In the genomic region with DNA sequence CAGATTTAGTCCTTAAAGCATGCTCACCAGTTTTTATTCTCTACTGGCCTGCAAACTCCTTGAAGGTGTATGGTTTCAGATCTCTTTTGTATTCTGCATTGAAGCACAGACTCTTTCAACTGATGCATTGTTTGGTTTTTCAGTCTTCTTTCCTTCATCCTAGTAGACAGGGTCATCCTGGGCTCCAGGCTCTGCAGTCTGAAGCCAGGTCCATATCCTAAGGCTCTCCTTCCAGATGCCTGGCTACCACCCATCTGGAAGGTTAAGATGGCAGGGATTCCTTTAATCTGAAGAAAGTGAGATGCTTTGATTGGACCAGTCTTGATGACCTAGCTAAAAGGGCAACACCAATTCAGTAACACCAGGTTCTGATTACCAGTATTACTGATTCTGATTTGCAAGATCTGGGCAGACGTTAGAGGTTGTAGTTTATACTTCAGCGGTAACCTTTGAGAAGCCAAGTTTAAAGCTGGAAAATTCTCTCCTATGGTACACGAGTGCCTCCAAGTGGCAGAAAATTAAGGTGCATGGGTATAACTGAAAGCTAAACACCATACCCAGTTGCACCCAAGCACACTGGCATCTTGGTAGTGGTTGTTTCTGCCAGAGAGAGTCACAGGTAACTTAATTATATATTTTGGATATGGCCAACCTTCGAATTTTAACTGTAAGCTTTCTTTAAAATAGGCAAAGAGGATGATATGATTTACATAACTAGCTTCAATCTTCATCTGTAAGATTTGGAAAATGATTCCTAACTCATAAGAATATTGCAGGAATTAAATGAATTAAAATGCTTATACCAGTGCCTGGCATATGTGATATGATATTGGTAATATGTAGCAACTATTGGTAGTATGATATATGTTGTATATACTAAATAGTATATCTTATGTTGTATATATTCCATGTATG, we compare ENCODE assay signal across 7 cellular contexts.
A peak's percentile ranks its signal among the peaks of the same experiment; 100 is the strongest.
DNase-seq lines count a peak whose midpoint lies in the region; ATAC-seq and TF ChIP-seq lines count a peak whose summit lies in the region.

No MANE protein-coding gene starts in this region.

- H2AFZ ChIP-seq in smooth muscle cell (ENCODE audit: low read depth), result peak overlapping the region; percentile 67

- no peaks in the 10 kb centered on the region for H3K79me2 ChIP-seq in smooth muscle cell (ENCODE audit: low read depth)

- WGBS in smooth muscle cell (ENCODE audit: low lambda C conversion rate), result 3% methylated on average over 4 of the region's 4 CpGs

- no peaks in the 10 kb centered on the region for H3K27me3 ChIP-seq in smooth muscle cell (ENCODE audit: low read depth)

- DNase-seq in LHCN-M2 (ENCODE audit: low read depth) (peak; percentile 29), SK-N-DZ (ENCODE audit: low spot score) (peak; percentile 57), head of caudate nucleus (peak in 32 of 42 donors; percentile 2 to 84 (median 45)), smooth muscle cell (lab: John Stamatoyannopoulos, UW; ENCODE audit: unreplicated experiment) (no peak)
- no peak for DNase-seq in activated CD4-positive, CD25-positive, alpha-beta regulatory T cell (lab: John Stamatoyannopoulos, UW)

- ATAC-seq in HG03045 (IDR thresholded peaks at IDR 0.05; ENCODE audit: unreplicated experiment), result no peak

- no peaks in the 10 kb centered on the region for H3K4me1 ChIP-seq in smooth muscle cell (ENCODE audit: low read depth)

- no peak overlapping the region for H3K27ac ChIP-seq in smooth muscle cell (ENCODE audit: low read depth)

- H3F3A ChIP-seq in smooth muscle cell (ENCODE audit: low read depth), result no peaks in the 10 kb centered on the region

- no peak overlapping the region for H3K9ac ChIP-seq in smooth muscle cell (ENCODE audit: low read depth)

- H4K20me1 ChIP-seq in smooth muscle cell (ENCODE audit: low read depth), result no peaks in the 10 kb centered on the region

- H3K4me3 ChIP-seq in smooth muscle cell, result no peak overlapping the region

- H3K36me3 ChIP-seq in smooth muscle cell (ENCODE audit: low read depth), result no peaks in the 10 kb centered on the region

- H3K4me2 ChIP-seq in smooth muscle cell, result no peak overlapping the region

- no peaks in the 10 kb centered on the region for H3K9me3 ChIP-seq in smooth muscle cell (replicated peaks; ENCODE audit: low read depth)

- intact Hi-C loops in head of caudate nucleus (cut with DNase I), result no loop called here

- TF ChIP-seq CTCF in GM12874 (IDR thresholded peaks at IDR 0.05; ENCODE audit: insufficient read depth, low read depth, low read length) (peak; percentile 48; the same call in 1 of the 2 replicates), smooth muscle cell (IDR thresholded peaks at IDR 0.05; ENCODE audit: borderline replicate concordance, insufficient read depth, poor library complexity, severe bottlenecking) (peak; percentile 85)

Comparison
In these comparisons a context has a peak if more than half of its experiments do, and no peak if none do; other contexts are left out.
1. DNase-seq: peak in LHCN-M2 (single experiment), SK-N-DZ (single experiment) and head of caudate nucleus (32 of 42); none in smooth muscle cell (single experiment) and activated CD4-positive, CD25-positive, alpha-beta regulatory T cell (0 of 4).